8 cellular contexts compared by ENCODE assay signal in the genomic region with DNA sequence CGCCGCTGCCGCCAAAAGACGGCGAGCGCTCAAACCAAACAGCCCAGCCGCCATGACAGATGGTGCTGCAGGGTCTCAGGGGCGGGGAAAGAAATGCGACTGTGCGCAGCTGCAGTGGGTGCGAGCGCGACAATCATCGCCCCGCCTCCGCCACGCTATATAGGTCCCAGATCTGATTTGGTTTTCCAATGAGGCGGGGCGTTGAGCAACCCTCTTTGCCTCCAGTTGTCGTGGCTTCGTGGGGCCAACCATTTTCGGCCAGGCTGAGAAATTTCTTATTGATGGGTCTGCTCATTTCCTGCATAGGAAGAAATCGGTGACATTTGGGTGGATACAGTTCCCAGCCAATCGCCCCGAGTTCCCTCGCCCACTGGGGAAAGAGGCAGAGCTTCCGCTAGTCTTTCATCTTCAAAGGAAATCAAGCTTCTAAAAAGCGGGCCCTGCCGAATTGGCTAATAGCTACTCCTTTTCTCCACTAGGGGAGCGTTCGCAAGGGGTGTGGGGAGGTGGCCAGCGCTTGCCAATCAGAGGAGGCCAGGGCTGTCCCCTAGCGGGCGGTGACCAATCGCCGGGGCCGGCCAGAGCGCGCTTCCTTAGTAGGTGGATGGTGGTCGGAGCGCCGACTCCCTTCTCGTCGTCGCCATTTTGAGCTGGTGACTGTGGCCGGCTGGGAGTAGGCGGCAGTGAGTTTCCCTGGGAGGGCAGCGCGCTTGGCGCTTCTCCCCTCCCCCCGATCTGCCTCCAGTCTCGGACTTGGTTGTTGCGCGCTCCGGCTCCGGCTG. TPM values are rescaled to one million over a fixed set of nuclear protein-coding genes. Genes with fewer than 3 reads are reported as not detected.
DNase-seq lines count a peak whose midpoint lies in the region; ATAC-seq lines count a peak whose summit lies in the region.

A gene (minus strand): TSS at position 77 of the 782 bp plus-strand sequence. CDS start 23 bp downstream, at position 54.
A gene with protein sequence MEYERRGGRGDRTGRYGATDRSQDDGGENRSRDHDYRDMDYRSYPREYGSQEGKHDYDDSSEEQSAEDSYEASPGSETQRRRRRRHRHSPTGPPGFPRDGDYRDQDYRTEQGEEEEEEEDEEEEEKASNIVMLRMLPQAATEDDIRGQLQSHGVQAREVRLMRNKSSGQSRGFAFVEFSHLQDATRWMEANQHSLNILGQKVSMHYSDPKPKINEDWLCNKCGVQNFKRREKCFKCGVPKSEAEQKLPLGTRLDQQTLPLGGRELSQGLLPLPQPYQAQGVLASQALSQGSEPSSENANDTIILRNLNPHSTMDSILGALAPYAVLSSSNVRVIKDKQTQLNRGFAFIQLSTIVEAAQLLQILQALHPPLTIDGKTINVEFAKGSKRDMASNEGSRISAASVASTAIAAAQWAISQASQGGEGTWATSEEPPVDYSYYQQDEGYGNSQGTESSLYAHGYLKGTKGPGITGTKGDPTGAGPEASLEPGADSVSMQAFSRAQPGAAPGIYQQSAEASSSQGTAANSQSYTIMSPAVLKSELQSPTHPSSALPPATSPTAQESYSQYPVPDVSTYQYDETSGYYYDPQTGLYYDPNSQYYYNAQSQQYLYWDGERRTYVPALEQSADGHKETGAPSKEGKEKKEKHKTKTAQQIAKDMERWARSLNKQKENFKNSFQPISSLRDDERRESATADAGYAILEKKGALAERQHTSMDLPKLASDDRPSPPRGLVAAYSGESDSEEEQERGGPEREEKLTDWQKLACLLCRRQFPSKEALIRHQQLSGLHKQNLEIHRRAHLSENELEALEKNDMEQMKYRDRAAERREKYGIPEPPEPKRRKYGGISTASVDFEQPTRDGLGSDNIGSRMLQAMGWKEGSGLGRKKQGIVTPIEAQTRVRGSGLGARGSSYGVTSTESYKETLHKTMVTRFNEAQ (plus strand): TSS at position 596 of the 782 bp plus-strand sequence. CDS start 2,261 bp downstream, outside the sequence.

- peak within 1 kb of the TSS; percentile 82 for H3K27ac ChIP-seq in ectodermal cell (ENCODE audit: insufficient read depth, low read depth, low read length, poor library complexity, severe bottlenecking)

- 0 to 1% methylated on average over 55 to 56 of the region's 56 CpGs for WGBS in ectodermal cell, 2 experiments

- DNase-seq in COLO829 (ENCODE audit: low spot score) (peak; percentile 94), HS-5 (ENCODE audit: low read depth) (peak; percentile 70), NK-92 (lab: John Stamatoyannopoulos, UW; ENCODE audit: unreplicated experiment) (peak; percentile 6), lung microvascular endothelial cell (ENCODE audit: low read depth in 2 of 2) (peak; percentile 96)
- DNase-seq in activated CD8-positive, alpha-beta memory T cell treated with anti-CD3 and anti-CD28 coated beads for 1 hour (ENCODE audit: extremely low read depth in 1 of 2, low read depth in 1 of 2), result peak; percentile 73
- peak; percentile 75 to 89 (median 79) for DNase-seq in stimulated activated CD4-positive, alpha-beta T cell treated with anti-CD3 and anti-CD28 coated beads, TNF-alpha, amount 100 ng/mL, for 48 hours (ENCODE audit: low read depth in 3 of 3)

- H3K27me3 ChIP-seq in ectodermal cell (ENCODE audit: control insufficient read depth, insufficient read depth, low read length, poor library complexity, severe bottlenecking), result no peaks in the 10 kb centered on the region

- peaks cover 8% of the 10 kb centered on the region for H3K4me1 ChIP-seq in ectodermal cell (ENCODE audit: control insufficient read depth, insufficient read depth, low read length)

- no peaks in the 10 kb centered on the region for H3K9me3 ChIP-seq in ectodermal cell (ENCODE audit: control insufficient read depth, low read length)

- H3K4me3 ChIP-seq in ectodermal cell (ENCODE audit: insufficient read depth, low read depth, low read length), result peak within 1 kb of the TSS; percentile 64

- H3K36me3 ChIP-seq in ectodermal cell (ENCODE audit: control insufficient read depth, insufficient read depth, low read length), result peaks cover 8% of the 10 kb centered on the region

- ATAC-seq in GM19468 (IDR thresholded peaks at IDR 0.05; ENCODE audit: extremely low read depth, unreplicated experiment), result peak; percentile 51

RNA-seq across cellular contexts. Expression of the first gene that starts in this region (rescaled TPM):
- 123 TPM for polyA plus RNA-seq in ectodermal cell (2013, experiment 1 of 4)
- 120 TPM for polyA plus RNA-seq in ectodermal cell (2013, experiment 2 of 4)
- 116 TPM for polyA plus RNA-seq in ectodermal cell (2013, experiment 3 of 4)
- 127 TPM for polyA plus RNA-seq in ectodermal cell (2013, experiment 4 of 4)
- 74.1 and 98.4 TPM in 2 replicates for total RNA-seq in lung microvascular endothelial cell

RNA-seq across cellular contexts. Expression of the second gene that starts in this region (rescaled TPM):
- polyA plus RNA-seq in ectodermal cell (2013, experiment 1 of 4), result 70.1 TPM
- polyA plus RNA-seq in ectodermal cell (2013, experiment 2 of 4), result 73.6 TPM
- polyA plus RNA-seq in ectodermal cell (2013, experiment 3 of 4), result 60.0 TPM
- 63.9 TPM for polyA plus RNA-seq in ectodermal cell (2013, experiment 4 of 4)
- total RNA-seq in lung microvascular endothelial cell, result 32.0 and 41.9 TPM in 2 replicates

Comparison
In these comparisons a context has a peak if more than half of its experiments do, and no peak if none do; other contexts are left out.
1. Peak in every context shown above with its lines: DNase-seq, ATAC-seq, H3K4me3 ChIP-seq and H3K27ac ChIP-seq.
2. DNase-seq: peak in every context shown above with its lines; median percentile 96 in lung microvascular endothelial cell; 94 in COLO829; 79 in stimulated activated CD4-positive, alpha-beta T cell treated with anti-CD3 and anti-CD28 coated beads, TNF-alpha, amount 100 ng/mL, for 48 hours; 73 in activated CD8-positive, alpha-beta memory T cell treated with anti-CD3 and anti-CD28 coated beads for 1 hour; 70 in HS-5; 6 in NK-92.